ENCODE assay signal across 8 cellular contexts in the genomic region with DNA sequence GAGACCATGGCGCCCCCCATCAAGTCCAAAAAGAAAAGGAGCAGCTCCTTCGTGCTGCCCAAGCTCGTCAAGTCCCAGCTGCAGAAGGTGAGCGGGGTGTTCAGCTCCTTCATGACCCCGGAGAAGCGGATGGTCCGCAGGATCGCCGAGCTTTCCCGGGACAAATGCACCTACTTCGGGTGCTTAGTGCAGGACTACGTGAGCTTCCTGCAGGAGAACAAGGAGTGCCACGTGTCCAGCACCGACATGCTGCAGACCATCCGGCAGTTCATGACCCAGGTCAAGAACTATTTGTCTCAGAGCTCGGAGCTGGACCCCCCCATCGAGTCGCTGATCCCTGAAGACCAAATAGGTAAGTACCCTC. TPM values are rescaled to one million over a fixed set of nuclear protein-coding genes. Genes with fewer than 3 reads are reported as not detected.
A peak's percentile ranks its signal among the peaks of the same experiment; 100 is the strongest.
DNase-seq lines count a peak whose midpoint lies in the region; ATAC-seq and TF ChIP-seq lines count a peak whose summit lies in the region.
"Had no signal": no experiment of that assay in that cellular context is flagged by ENCODE, and none has a peak within 500 bp of the region (broad histone marks: within the 10 kb centered on the region; RNA-seq: fewer than 3 reads in every experiment).

No MANE protein-coding gene starts in this region.

- peak overlapping the region; percentile 69 for H2BK120ac ChIP-seq in mesenchymal stem cell (ENCODE audit: low read depth, low read length)

- no peaks in the 10 kb centered on the region for H3K27me3 Mint-ChIP-seq in type B pancreatic cell

- peaks cover 24% of the 10 kb centered on the region for H3K4me1 ChIP-seq in mesenchymal stem cell (ENCODE audit: control insufficient read depth, insufficient read depth, low read depth, low read length)

- H3K4ac ChIP-seq in mesenchymal stem cell (ENCODE audit: low read depth in 1 of 2, low read length in 2 of 2): peak overlapping the region; percentile 85 to 86

- H2BK12ac ChIP-seq in mesenchymal stem cell (ENCODE audit: low read length in 2 of 2): peak overlapping the region; percentile 72 to 93

- H4K91ac ChIP-seq in mesenchymal stem cell (ENCODE audit: low read length): peak overlapping the region; percentile 71

- 82% methylated on average over 16 of the region's 18 CpGs for WGBS in mesenchymal stem cell

- H2BK5ac ChIP-seq in mesenchymal stem cell (ENCODE audit: low read depth, low read length, poor library complexity, severe bottlenecking): peak overlapping the region; percentile 67

- H4K8ac ChIP-seq in mesenchymal stem cell (ENCODE audit: low read length): peak overlapping the region; percentile 71

- H3K9me3 Mint-ChIP-seq in type B pancreatic cell: no peaks in the 10 kb centered on the region

- H3K14ac ChIP-seq in mesenchymal stem cell (ENCODE audit: low read length in 2 of 2): peak overlapping the region in 1 of 2 experiments; percentile 92

- peak overlapping the region; percentile 51 for H3K27ac Mint-ChIP-seq in type B pancreatic cell

- peak overlapping the region; percentile 84 for H3K4me3 ChIP-seq in choroid plexus epithelial cell (ENCODE audit: low read depth, low read length)
- H3K4me3 ChIP-seq in mesenchymal stem cell (ENCODE audit: insufficient read depth in 1 of 2, low read depth in 1 of 2, low read length in 2 of 2): peak overlapping the region; percentile 68 to 96

- peak overlapping the region; percentile 79 to 95 for H3K18ac ChIP-seq in mesenchymal stem cell (ENCODE audit: low read depth in 1 of 2, low read length in 2 of 2)

- no peak overlapping the region for H3K4me3 Mint-ChIP-seq in type B pancreatic cell

- TF ChIP-seq CTCF in choroid plexus epithelial cell (conservative IDR thresholded peaks at IDR 0.05; ENCODE audit: low read depth, low read length) (no peak), type B pancreatic cell (conservative IDR thresholded peaks at IDR 0.05) (no peak)

- DNase-seq in LoVo (ENCODE audit: low spot score): peak; percentile 29
- peak; percentile 58 for DNase-seq in choroid plexus epithelial cell (ENCODE audit: low read depth)
- DNase-seq in mesenchymal stem cell: no peak
- DNase-seq in type B pancreatic cell (ENCODE audit: extremely low spot score, unreplicated experiment): no peak
- DNase-seq in NCI-H2227 treated with DMSO at 0.1 percent for 48 hours (lab: John Stamatoyannopoulos, UW): no peak
- DNase-seq in Kasumi-1 (lab: John Stamatoyannopoulos, UW): no peak

- ATAC-seq in GM18861 (IDR thresholded peaks at IDR 0.05; ENCODE audit: unreplicated experiment): no peak

- peaks cover 34% of the 10 kb centered on the region for H3K36me3 Mint-ChIP-seq in type B pancreatic cell

- H3K79me1 ChIP-seq in mesenchymal stem cell (replicated peaks; ENCODE audit: low read length, poor library complexity, severe bottlenecking): peaks cover 13% of the 10 kb centered on the region

- H3K27me3 ChIP-seq in mesenchymal stem cell (ENCODE audit: control insufficient read depth in 1 of 2, insufficient read depth in 1 of 2, low read length in 2 of 2): no peaks in the 10 kb centered on the region

- H3K4me1 Mint-ChIP-seq in type B pancreatic cell (ENCODE audit: unreplicated experiment): peaks cover 46% of the 10 kb centered on the region

- peak overlapping the region; percentile 96 for H3K9ac ChIP-seq in mesenchymal stem cell (ENCODE audit: low read length)
- H3K9ac ChIP-seq: KMS-11 had no signal

- peak overlapping the region; percentile 61 for H2AK5ac ChIP-seq in mesenchymal stem cell (ENCODE audit: low read length, severe bottlenecking)

- peak overlapping the region; percentile 99 for H3K27ac ChIP-seq in mesenchymal stem cell (ENCODE audit: low read length, poor library complexity, severe bottlenecking)
- H3K27ac ChIP-seq: KMS-11 had no signal

- peak overlapping the region; percentile 26 for H2BK15ac ChIP-seq in mesenchymal stem cell (ENCODE audit: low read depth, poor library complexity, severe bottlenecking)

- H2AFZ ChIP-seq in mesenchymal stem cell (ENCODE audit: low read depth, low read length): no peak overlapping the region

- no peaks in the 10 kb centered on the region for H3K9me3 ChIP-seq in mesenchymal stem cell (ENCODE audit: control insufficient read depth, low read length)

- H3K23ac ChIP-seq in mesenchymal stem cell (ENCODE audit: low read length in 2 of 2): peak overlapping the region in 1 of 2 experiments; percentile 23

- peak overlapping the region; percentile 75 for H3K4me2 ChIP-seq in mesenchymal stem cell (ENCODE audit: low read length, poor library complexity, severe bottlenecking)

- H3K36me3 ChIP-seq in mesenchymal stem cell (ENCODE audit: control insufficient read depth in 1 of 2, insufficient read depth in 2 of 2, low read depth in 1 of 2, low read length in 2 of 2): peaks cover 19 to 42% of the 10 kb centered on the region in 2 experiments

RNA-seq across cellular contexts. Expression of a gene that starts 41.7 kb away (rescaled TPM):
- 64.7 TPM for polyA plus RNA-seq in mesenchymal stem cell (2013, experiment 1 of 2)
- 67.5 TPM for polyA plus RNA-seq in mesenchymal stem cell (2013, experiment 2 of 2)
- 63.5 and 69.4 TPM in 2 replicates for total RNA-seq in type B pancreatic cell (ENCODE audit: low replicate concordance)

Comparison
In these comparisons a context has a peak if more than half of its experiments do, and no peak if none do; other contexts are left out.
1. DNase-seq: peak in LoVo (single experiment) and choroid plexus epithelial cell (single experiment); none in mesenchymal stem cell (single experiment), type B pancreatic cell (single experiment), NCI-H2227 treated with DMSO at 0.1 percent for 48 hours (single experiment) and Kasumi-1 (0 of 2).